Comparison of ENCODE assay signal across 1 cellular context in the genomic region with DNA sequence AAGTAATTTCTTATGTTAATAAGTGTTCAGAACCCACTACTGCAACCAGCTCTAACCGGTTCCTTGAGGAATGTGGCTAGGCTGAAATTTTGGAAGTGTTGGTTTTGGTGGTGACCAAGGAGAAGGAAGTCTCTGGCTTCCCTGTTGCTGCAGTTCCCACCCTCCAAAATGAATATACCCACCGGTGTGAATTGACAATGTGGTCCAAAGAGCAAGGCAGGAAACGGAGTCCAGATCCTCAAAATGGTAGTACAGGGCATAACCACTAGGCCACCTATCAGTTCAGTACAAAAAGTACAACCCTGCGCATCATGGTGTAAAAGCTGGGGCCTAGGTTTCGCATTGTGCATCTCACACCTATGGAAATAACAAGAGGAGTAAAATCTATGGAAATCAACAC.
TF ChIP-seq lines count a peak whose summit lies in the region.

No MANE protein-coding gene starts in this region.

TF ChIP-seq in H1, 55 proteins besides CTCF, POLR2A, EP300 and RAD21:
- TF ChIP-seq, protein P1, sequence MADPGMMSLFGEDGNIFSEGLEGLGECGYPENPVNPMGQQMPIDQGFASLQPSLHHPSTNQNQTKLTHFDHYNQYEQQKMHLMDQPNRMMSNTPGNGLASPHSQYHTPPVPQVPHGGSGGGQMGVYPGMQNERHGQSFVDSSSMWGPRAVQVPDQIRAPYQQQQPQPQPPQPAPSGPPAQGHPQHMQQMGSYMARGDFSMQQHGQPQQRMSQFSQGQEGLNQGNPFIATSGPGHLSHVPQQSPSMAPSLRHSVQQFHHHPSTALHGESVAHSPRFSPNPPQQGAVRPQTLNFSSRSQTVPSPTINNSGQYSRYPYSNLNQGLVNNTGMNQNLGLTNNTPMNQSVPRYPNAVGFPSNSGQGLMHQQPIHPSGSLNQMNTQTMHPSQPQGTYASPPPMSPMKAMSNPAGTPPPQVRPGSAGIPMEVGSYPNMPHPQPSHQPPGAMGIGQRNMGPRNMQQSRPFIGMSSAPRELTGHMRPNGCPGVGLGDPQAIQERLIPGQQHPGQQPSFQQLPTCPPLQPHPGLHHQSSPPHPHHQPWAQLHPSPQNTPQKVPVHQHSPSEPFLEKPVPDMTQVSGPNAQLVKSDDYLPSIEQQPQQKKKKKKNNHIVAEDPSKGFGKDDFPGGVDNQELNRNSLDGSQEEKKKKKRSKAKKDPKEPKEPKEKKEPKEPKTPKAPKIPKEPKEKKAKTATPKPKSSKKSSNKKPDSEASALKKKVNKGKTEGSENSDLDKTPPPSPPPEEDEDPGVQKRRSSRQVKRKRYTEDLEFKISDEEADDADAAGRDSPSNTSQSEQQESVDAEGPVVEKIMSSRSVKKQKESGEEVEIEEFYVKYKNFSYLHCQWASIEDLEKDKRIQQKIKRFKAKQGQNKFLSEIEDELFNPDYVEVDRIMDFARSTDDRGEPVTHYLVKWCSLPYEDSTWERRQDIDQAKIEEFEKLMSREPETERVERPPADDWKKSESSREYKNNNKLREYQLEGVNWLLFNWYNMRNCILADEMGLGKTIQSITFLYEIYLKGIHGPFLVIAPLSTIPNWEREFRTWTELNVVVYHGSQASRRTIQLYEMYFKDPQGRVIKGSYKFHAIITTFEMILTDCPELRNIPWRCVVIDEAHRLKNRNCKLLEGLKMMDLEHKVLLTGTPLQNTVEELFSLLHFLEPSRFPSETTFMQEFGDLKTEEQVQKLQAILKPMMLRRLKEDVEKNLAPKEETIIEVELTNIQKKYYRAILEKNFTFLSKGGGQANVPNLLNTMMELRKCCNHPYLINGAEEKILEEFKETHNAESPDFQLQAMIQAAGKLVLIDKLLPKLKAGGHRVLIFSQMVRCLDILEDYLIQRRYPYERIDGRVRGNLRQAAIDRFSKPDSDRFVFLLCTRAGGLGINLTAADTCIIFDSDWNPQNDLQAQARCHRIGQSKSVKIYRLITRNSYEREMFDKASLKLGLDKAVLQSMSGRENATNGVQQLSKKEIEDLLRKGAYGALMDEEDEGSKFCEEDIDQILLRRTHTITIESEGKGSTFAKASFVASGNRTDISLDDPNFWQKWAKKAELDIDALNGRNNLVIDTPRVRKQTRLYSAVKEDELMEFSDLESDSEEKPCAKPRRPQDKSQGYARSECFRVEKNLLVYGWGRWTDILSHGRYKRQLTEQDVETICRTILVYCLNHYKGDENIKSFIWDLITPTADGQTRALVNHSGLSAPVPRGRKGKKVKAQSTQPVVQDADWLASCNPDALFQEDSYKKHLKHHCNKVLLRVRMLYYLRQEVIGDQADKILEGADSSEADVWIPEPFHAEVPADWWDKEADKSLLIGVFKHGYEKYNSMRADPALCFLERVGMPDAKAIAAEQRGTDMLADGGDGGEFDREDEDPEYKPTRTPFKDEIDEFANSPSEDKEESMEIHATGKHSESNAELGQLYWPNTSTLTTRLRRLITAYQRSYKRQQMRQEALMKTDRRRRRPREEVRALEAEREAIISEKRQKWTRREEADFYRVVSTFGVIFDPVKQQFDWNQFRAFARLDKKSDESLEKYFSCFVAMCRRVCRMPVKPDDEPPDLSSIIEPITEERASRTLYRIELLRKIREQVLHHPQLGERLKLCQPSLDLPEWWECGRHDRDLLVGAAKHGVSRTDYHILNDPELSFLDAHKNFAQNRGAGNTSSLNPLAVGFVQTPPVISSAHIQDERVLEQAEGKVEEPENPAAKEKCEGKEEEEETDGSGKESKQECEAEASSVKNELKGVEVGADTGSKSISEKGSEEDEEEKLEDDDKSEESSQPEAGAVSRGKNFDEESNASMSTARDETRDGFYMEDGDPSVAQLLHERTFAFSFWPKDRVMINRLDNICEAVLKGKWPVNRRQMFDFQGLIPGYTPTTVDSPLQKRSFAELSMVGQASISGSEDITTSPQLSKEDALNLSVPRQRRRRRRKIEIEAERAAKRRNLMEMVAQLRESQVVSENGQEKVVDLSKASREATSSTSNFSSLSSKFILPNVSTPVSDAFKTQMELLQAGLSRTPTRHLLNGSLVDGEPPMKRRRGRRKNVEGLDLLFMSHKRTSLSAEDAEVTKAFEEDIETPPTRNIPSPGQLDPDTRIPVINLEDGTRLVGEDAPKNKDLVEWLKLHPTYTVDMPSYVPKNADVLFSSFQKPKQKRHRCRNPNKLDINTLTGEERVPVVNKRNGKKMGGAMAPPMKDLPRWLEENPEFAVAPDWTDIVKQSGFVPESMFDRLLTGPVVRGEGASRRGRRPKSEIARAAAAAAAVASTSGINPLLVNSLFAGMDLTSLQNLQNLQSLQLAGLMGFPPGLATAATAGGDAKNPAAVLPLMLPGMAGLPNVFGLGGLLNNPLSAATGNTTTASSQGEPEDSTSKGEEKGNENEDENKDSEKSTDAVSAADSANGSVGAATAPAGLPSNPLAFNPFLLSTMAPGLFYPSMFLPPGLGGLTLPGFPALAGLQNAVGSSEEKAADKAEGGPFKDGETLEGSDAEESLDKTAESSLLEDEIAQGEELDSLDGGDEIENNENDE (IDR thresholded peaks at IDR 0.05; ENCODE audit: insufficient replicate concordance, low read length) = no peak
- no peak for TF ChIP-seq SP1 (IDR thresholded peaks at IDR 0.05; ENCODE audit: low read depth, low read length)
- no peak for TF ChIP-seq CTBP2 (IDR thresholded peaks at IDR 0.05; ENCODE audit: borderline replicate concordance, insufficient read depth, insufficient read length, low read length)
- TF ChIP-seq HDAC6 (IDR thresholded peaks at IDR 0.05; ENCODE audit: low read depth, low read length) = no peak
- TF ChIP-seq SIRT6 (IDR thresholded peaks at IDR 0.05; ENCODE audit: low read length) = no peak
- no peak for TF ChIP-seq BRCA1 (IDR thresholded peaks at IDR 0.05; ENCODE audit: low read depth, low read length)
- no peak for TF ChIP-seq RNF2 (IDR thresholded peaks at IDR 0.05; ENCODE audit: borderline replicate concordance, low read depth, low read length, missing control alignments, poor library complexity, severe bottlenecking)
- TF ChIP-seq JUND (IDR thresholded peaks at IDR 0.05; ENCODE audit: low read length) = no peak
- TF ChIP-seq GTF2F1 (IDR thresholded peaks at IDR 0.05; ENCODE audit: borderline replicate concordance, low read depth, low read length) = no peak
- TF ChIP-seq RXRA (IDR thresholded peaks at IDR 0.05; ENCODE audit: insufficient read depth, low read depth, low read length) = no peak
- no peak for TF ChIP-seq USF2 (IDR thresholded peaks at IDR 0.05; ENCODE audit: low read length)
- TF ChIP-seq E2F6 (IDR thresholded peaks at IDR 0.05) = no peak
- no peak for TF ChIP-seq CBX8 (IDR thresholded peaks at IDR 0.05; ENCODE audit: borderline replicate concordance, low read depth, low read length)
